Comparison of ENCODE assay signal across 1 cellular context in the genomic region with DNA sequence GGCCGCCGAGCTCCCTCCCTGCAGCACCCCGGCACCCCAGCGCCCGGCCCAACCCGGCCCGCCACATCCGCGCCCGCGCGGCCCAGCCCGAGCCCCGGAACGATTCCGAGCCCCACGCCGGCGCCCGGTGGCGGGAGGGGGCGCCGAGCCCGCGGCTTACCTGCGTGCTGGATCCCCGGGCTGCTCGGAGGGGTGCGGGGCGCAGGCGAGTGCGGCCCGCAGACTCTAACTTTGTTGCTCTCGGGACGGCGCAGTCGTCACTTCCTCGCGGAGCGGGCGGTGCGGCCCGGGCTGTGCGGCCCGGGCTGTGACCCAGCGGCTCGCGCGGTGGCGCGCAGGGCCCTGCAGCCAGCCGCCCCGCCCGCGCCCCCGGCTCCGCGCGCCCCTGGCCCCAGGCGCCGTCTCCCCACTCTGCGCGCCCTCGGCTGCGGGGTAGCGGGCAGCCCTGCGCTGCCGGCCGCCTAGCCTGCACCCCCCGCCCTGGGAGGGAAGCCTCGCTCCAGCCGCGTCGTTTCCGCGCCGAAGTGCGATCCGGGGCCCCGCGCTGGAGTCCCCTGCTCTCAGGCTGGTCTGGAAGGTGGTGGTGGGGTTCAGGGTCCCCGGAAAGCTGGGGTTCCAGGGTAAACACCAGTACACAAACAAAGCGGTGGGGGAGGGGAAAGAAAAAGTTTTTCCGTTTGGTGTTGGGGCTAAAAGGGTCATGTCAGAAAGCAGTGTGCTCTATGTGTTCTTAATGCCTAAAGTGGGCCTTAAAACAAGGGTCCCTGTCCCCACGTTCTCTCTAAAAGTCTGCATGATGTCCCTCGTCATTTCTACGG.
TF ChIP-seq lines count a peak whose summit lies in the region.

No MANE protein-coding gene starts in this region.

TF ChIP-seq in K562, 482 proteins besides CTCF, POLR2A, EP300 and RAD21 (continued from another document):
- TF ChIP-seq, protein P1, sequence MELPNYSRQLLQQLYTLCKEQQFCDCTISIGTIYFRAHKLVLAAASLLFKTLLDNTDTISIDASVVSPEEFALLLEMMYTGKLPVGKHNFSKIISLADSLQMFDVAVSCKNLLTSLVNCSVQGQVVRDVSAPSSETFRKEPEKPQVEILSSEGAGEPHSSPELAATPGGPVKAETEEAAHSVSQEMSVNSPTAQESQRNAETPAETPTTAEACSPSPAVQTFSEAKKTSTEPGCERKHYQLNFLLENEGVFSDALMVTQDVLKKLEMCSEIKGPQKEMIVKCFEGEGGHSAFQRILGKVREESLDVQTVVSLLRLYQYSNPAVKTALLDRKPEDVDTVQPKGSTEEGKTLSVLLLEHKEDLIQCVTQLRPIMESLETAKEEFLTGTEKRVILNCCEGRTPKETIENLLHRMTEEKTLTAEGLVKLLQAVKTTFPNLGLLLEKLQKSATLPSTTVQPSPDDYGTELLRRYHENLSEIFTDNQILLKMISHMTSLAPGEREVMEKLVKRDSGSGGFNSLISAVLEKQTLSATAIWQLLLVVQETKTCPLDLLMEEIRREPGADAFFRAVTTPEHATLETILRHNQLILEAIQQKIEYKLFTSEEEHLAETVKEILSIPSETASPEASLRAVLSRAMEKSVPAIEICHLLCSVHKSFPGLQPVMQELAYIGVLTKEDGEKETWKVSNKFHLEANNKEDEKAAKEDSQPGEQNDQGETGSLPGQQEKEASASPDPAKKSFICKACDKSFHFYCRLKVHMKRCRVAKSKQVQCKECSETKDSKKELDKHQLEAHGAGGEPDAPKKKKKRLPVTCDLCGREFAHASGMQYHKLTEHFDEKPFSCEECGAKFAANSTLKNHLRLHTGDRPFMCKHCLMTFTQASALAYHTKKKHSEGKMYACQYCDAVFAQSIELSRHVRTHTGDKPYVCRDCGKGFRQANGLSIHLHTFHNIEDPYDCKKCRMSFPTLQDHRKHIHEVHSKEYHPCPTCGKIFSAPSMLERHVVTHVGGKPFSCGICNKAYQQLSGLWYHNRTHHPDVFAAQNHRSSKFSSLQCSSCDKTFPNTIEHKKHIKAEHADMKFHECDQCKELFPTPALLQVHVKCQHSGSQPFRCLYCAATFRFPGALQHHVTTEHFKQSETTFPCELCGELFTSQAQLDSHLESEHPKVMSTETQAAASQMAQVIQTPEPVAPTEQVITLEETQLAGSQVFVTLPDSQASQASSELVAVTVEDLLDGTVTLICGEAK (IDR thresholded peaks at IDR 0.05): no peak
- TF ChIP-seq, protein P1 (CRISPR knock-in tag; IDR thresholded peaks at IDR 0.05): no peak
- TF ChIP-seq, protein P2, sequence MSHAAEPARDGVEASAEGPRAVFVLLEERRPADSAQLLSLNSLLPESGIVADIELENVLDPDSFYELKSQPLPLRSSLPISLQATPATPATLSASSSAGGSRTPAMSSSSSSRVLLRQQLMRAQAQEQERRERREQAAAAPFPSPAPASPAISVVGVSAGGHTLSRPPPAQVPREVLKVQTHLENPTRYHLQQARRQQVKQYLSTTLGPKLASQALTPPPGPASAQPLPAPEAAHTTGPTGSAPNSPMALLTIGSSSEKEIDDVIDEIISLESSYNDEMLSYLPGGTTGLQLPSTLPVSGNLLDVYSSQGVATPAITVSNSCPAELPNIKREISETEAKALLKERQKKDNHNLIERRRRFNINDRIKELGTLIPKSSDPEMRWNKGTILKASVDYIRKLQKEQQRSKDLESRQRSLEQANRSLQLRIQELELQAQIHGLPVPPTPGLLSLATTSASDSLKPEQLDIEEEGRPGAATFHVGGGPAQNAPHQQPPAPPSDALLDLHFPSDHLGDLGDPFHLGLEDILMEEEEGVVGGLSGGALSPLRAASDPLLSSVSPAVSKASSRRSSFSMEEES (CRISPR knock-in tag; IDR thresholded peaks at IDR 0.05): no peak
- TF ChIP-seq CBX1 (IDR thresholded peaks at IDR 0.05; ENCODE audit: low read depth): peak; percentile 24; the same call in 1 of the 2 replicates
- TF ChIP-seq, protein P3, sequence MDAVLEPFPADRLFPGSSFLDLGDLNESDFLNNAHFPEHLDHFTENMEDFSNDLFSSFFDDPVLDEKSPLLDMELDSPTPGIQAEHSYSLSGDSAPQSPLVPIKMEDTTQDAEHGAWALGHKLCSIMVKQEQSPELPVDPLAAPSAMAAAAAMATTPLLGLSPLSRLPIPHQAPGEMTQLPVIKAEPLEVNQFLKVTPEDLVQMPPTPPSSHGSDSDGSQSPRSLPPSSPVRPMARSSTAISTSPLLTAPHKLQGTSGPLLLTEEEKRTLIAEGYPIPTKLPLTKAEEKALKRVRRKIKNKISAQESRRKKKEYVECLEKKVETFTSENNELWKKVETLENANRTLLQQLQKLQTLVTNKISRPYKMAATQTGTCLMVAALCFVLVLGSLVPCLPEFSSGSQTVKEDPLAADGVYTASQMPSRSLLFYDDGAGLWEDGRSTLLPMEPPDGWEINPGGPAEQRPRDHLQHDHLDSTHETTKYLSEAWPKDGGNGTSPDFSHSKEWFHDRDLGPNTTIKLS (IDR thresholded peaks at IDR 0.05; ENCODE audit: borderline replicate concordance, low read depth): no peak
- no peak for TF ChIP-seq HIVEP1 (CRISPR knock-in tag; IDR thresholded peaks at IDR 0.05)
- TF ChIP-seq, protein P4, sequence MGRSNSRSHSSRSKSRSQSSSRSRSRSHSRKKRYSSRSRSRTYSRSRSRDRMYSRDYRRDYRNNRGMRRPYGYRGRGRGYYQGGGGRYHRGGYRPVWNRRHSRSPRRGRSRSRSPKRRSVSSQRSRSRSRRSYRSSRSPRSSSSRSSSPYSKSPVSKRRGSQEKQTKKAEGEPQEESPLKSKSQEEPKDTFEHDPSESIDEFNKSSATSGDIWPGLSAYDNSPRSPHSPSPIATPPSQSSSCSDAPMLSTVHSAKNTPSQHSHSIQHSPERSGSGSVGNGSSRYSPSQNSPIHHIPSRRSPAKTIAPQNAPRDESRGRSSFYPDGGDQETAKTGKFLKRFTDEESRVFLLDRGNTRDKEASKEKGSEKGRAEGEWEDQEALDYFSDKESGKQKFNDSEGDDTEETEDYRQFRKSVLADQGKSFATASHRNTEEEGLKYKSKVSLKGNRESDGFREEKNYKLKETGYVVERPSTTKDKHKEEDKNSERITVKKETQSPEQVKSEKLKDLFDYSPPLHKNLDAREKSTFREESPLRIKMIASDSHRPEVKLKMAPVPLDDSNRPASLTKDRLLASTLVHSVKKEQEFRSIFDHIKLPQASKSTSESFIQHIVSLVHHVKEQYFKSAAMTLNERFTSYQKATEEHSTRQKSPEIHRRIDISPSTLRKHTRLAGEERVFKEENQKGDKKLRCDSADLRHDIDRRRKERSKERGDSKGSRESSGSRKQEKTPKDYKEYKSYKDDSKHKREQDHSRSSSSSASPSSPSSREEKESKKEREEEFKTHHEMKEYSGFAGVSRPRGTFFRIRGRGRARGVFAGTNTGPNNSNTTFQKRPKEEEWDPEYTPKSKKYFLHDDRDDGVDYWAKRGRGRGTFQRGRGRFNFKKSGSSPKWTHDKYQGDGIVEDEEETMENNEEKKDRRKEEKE (IDR thresholded peaks at IDR 0.05; ENCODE audit: borderline replicate concordance in 1 of 2, control insufficient read depth in 1 of 2, low read depth in 2 of 2, low read length in 1 of 2): no peak
- no peak for TF ChIP-seq TARDBP (IDR thresholded peaks at IDR 0.05)
- TF ChIP-seq TAF9B (IDR thresholded peaks at IDR 0.05; ENCODE audit: partially characterized antibody): peak; percentile 16
- no peak for TF ChIP-seq ZNF197 (CRISPR knock-in tag; IDR thresholded peaks at IDR 0.05; ENCODE audit: low read depth)
- TF ChIP-seq ZNF143 (CRISPR knock-in tag; IDR thresholded peaks at IDR 0.05): no peak
- TF ChIP-seq TCF3 (CRISPR knock-in tag; IDR thresholded peaks at IDR 0.05): no peak
- TF ChIP-seq LCOR (CRISPR knock-in tag; IDR thresholded peaks at IDR 0.05): no peak
- TF ChIP-seq CAMTA2 (CRISPR knock-in tag; conservative IDR thresholded peaks at IDR 0.05): no peak
- TF ChIP-seq RBBP5 (IDR thresholded peaks at IDR 0.05; ENCODE audit: borderline replicate concordance, insufficient read depth, low read length, poor library complexity, severe bottlenecking): peak; percentile 48
- TF ChIP-seq, protein P5, sequence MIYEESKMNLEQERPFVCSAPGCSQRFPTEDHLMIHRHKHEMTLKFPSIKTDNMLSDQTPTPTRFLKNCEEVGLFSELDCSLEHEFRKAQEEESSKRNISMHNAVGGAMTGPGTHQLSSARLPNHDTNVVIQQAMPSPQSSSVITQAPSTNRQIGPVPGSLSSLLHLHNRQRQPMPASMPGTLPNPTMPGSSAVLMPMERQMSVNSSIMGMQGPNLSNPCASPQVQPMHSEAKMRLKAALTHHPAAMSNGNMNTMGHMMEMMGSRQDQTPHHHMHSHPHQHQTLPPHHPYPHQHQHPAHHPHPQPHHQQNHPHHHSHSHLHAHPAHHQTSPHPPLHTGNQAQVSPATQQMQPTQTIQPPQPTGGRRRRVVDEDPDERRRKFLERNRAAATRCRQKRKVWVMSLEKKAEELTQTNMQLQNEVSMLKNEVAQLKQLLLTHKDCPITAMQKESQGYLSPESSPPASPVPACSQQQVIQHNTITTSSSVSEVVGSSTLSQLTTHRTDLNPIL (CRISPR knock-in tag; IDR thresholded peaks at IDR 0.05): no peak
- no peak for TF ChIP-seq ETS2 (tag; IDR thresholded peaks at IDR 0.05; ENCODE audit: borderline replicate concordance, poor library complexity, severe bottlenecking)
- peak; percentile 66 for TF ChIP-seq ZFX (CRISPR knock-in tag; IDR thresholded peaks at IDR 0.05)
